In the genomic region with DNA sequence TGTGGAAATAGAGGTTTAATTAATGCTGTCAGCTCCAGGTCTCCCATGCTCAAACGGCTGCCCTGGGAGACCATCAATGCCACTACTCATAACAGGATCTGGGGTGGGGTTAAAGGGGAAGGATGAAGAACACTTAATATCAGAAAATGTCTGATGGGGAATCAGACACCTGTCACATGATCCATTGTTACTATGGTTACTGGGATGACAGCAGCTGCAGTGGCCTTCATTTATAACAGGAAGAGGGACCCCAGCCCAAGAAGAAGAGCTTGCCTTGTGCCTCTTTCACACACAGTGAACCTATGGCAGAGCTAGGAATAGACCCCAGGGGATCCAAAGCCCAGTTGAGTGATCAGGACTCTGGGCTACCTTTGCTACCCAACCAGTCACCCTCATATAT, we compare ENCODE assay signal across 23 cellular contexts. TPM values are rescaled to one million over a fixed set of nuclear protein-coding genes. Genes with fewer than 3 reads are reported as not detected.
DNase-seq lines count a peak whose midpoint lies in the region; ATAC-seq, FAIRE-seq and TF ChIP-seq lines count a peak whose summit lies in the region.
"Had no signal": no experiment of that assay in that cellular context is flagged by ENCODE, and none has a peak within 500 bp of the region (broad histone marks: within the 10 kb centered on the region; RNA-seq: fewer than 3 reads in every experiment).

No MANE protein-coding gene starts in this region.

- intact Hi-C loops in HepG2 (cut with micrococcal nuclease; ENCODE audit: unreplicated experiment) (no loop called here), right lobe of liver (cut with DNase I) (loop anchor here in 1 of 2 donors (10.0 kb wide), 1 partner anchor 354 kb away; no protein-coding TSS in a partner anchor)

- CTCF ChIA-PET in HepG2 (lab: Yijun Ruan, JAX; ENCODE audit: low intra/inter-chr PET ratio, low total read pairs) = no interaction called here

- no TSS peak for BruUV-seq in HepG2 (replicated peaks; lab: Mats Ljungman, UMichigan)

- H2AFZ ChIP-seq in HepG2 (ENCODE audit: low read length) = no peak overlapping the region
- H2AFZ ChIP-seq: GM23338 had no signal

- H3K9me3 Mint-ChIP-seq in brain = peaks cover 3 to 14% (median 8%) of the 10 kb centered on the region in 5 experiments
- H3K9me3 Mint-ChIP-seq in chondrocyte (ENCODE audit: low read depth) = peaks cover 7% of the 10 kb centered on the region
- H3K9me3 Mint-ChIP-seq: CD4-positive, alpha-beta T cell; GM23338 had no signal

- POLR2A ChIA-PET in HepG2 (lab: Yijun Ruan, JAX) = no interaction called here

- TF ChIP-seq EP300 in HepG2 (IDR thresholded peaks at IDR 0.05; ENCODE audit: low read depth in 2 of 2, low read length in 2 of 2) (no peak), HepG2 (CRISPR knock-in tag; IDR thresholded peaks at IDR 0.05; ENCODE audit: borderline replicate concordance) (no peak), tibial nerve (IDR thresholded peaks at IDR 0.05) (no peak)

- no peak for ATAC-seq in HepG2
- ATAC-seq in right lobe of liver = no peak
- ATAC-seq: GM23338 had no signal

- TF ChIP-seq POLR2A in HepG2 (IDR thresholded peaks at IDR 0.05; ENCODE audit: insufficient read depth in 1 of 2, low read depth in 2 of 2, low read length in 2 of 2) (no peak), right lobe of liver (IDR thresholded peaks at IDR 0.05) (no peak), tibial nerve (IDR thresholded peaks at IDR 0.05) (no peak)

- no peak for FAIRE-seq in HepG2 (lab: Jason Lieb, UNC)
- FAIRE-seq: G401.6, GM12892, RCC 7860 had no signal

- TF ChIP-seq CTCF in HepG2 (CRISPR knock-in tag; IDR thresholded peaks at IDR 0.05) (no peak), right lobe of liver (IDR thresholded peaks at IDR 0.05) (no peak), brain (conservative IDR thresholded peaks at IDR 0.05) (no peak), tibial nerve (IDR thresholded peaks at IDR 0.05) (no peak), chondrocyte (IDR thresholded peaks at IDR 0.05) (no peak), coronary artery (IDR thresholded peaks at IDR 0.05) (no peak)

- peak overlapping the region in 4 of 5 experiments; percentile 10 to 42 (median 12) for H3K4me3 Mint-ChIP-seq in brain
- H3K4me3 Mint-ChIP-seq in chondrocyte (ENCODE audit: unreplicated experiment) = no peak overlapping the region
- H3K4me3 Mint-ChIP-seq: CD4-positive, alpha-beta T cell; GM23338 had no signal

- no peaks in the 10 kb centered on the region for H4K20me1 ChIP-seq in HepG2 (ENCODE audit: insufficient read depth, low read length)
- H4K20me1 ChIP-seq: BLaER1 had no signal

- no peak overlapping the region for H3K4me3 ChIP-seq in HepG2 (replicated peaks in 1 of 3; ENCODE audit: insufficient read depth in 1 of 3, low read depth in 2 of 3, low read length in 3 of 3)
- H3K4me3 ChIP-seq in right lobe of liver = no peak overlapping the region
- no peak overlapping the region for H3K4me3 ChIP-seq in tibial nerve
- no peak overlapping the region for H3K4me3 ChIP-seq in coronary artery
- H3K4me3 ChIP-seq: BLaER1, GM23338, HAP-1, SJCRH30 had no signal

- no peaks in the 10 kb centered on the region for H3K36me3 ChIP-seq in HepG2 (replicated peaks in 1 of 2; ENCODE audit: control insufficient read depth in 1 of 2, insufficient read depth in 2 of 2, low read length in 2 of 2)
- H3K36me3 ChIP-seq in right lobe of liver = no peaks in the 10 kb centered on the region
- peaks cover 0 to 6% (median 0%) of the 10 kb centered on the region in 3 donors for H3K36me3 ChIP-seq in tibial nerve
- H3K36me3 ChIP-seq: BLaER1, HAP-1, SJCRH30 had no signal

- H3K4me2 ChIP-seq in HepG2 (ENCODE audit: low read depth, low read length) = no peak overlapping the region
- H3K4me2 ChIP-seq: BLaER1, GM23338 had no signal

- H3K27me3 ChIP-seq in HepG2 (ENCODE audit: control insufficient read depth in 1 of 2, insufficient read depth in 2 of 2, low read length in 2 of 2) = peaks cover 4 to 27% of the 10 kb centered on the region in 2 experiments; a peak in 4 of 5 replicates
- H3K27me3 ChIP-seq in right lobe of liver = peaks cover 0 to 4% of the 10 kb centered on the region in 2 donors
- peaks cover 0 to 86% of the 10 kb centered on the region in 2 donors for H3K27me3 ChIP-seq in tibial nerve

- H3K4me1 ChIP-seq in HepG2 (ENCODE audit: insufficient read depth, low read length) (no peaks in the 10 kb centered on the region), right lobe of liver (no peaks in the 10 kb centered on the region), tibial nerve (peaks cover 0 to 6% (median 0%) of the 10 kb centered on the region in 4 donors)
- H3K4me1 ChIP-seq: HAP-1, SJCRH30 had no signal

- no peaks in the 10 kb centered on the region for H3K79me2 ChIP-seq in HepG2 (ENCODE audit: insufficient read depth, low read length)

- H3K9me3 ChIP-seq in HepG2 (ENCODE audit: low read length) = no peaks in the 10 kb centered on the region
- H3K9me3 ChIP-seq in right lobe of liver = no peaks in the 10 kb centered on the region
- peaks cover 0 to 15% (median 0%) of the 10 kb centered on the region in 4 donors for H3K9me3 ChIP-seq in tibial nerve
- H3K9me3 ChIP-seq: HAP-1, SJCRH30 had no signal

- H3K27me3 Mint-ChIP-seq in brain (peaks cover 68% of the 10 kb centered on the region), chondrocyte (ENCODE audit: low read depth) (peaks cover 25% of the 10 kb centered on the region)

- H3K27ac ChIP-seq in HepG2 (ENCODE audit: extremely low read length, insufficient read depth, low read length) = no peak overlapping the region
- H3K27ac ChIP-seq in right lobe of liver = no peak overlapping the region
- H3K27ac ChIP-seq in tibial nerve = no peak overlapping the region
- H3K27ac ChIP-seq in coronary artery = no peak overlapping the region
- H3K27ac ChIP-seq: BLaER1, HL-60, SJCRH30 had no signal

- H3K36me3 Mint-ChIP-seq in brain = no peaks in the 10 kb centered on the region
- peaks cover 3% of the 10 kb centered on the region for H3K36me3 Mint-ChIP-seq in chondrocyte (ENCODE audit: low read depth)

- H3K27ac Mint-ChIP-seq in brain (peak overlapping the region; percentile 64 to 94 (median 79)), chondrocyte (ENCODE audit: unreplicated experiment) (no peak overlapping the region)
- H3K27ac Mint-ChIP-seq: CD4-positive, alpha-beta T cell; GM23338 had no signal

- no peak overlapping the region for H3K9ac ChIP-seq in HepG2 (ENCODE audit: insufficient read depth, low read depth, low read length)
- H3K9ac ChIP-seq: BLaER1 had no signal

- no peak for TF ChIP-seq RAD21 in HepG2 (CRISPR knock-in tag; IDR thresholded peaks at IDR 0.05)

- DNase-seq in HepG2 (ENCODE audit: low spot score) (no peak), right lobe of liver (no peak), NCI-H1436 treated with DMSO at 0.1 percent for 48 hours (lab: John Stamatoyannopoulos, UW) (peak; percentile 5), tibial nerve (ENCODE audit: low spot score in 2 of 2) (no peak), chondrocyte (ENCODE audit: low spot score) (no peak), coronary artery (ENCODE audit: low spot score) (no peak)
- DNase-seq: CD4-positive, alpha-beta T cell; KG1; NCI-H2081 treated with DMSO at 0.1 percent for 48 hours; NCI-H226; NCI-H510A treated with DMSO at 0.1 percent for 48 hours; NCI-H82; OCI-M1; SJCRH30; T-helper 1 cell had no signal

- in situ Hi-C loops in HepG2 (cut with HindIII; ENCODE audit: extremely low pct_ligation_motif_present, low pct_unique_long_range_greater_than_20kb) = no loop called here

- H3K4me1 Mint-ChIP-seq in brain (peaks cover 55% of the 10 kb centered on the region), chondrocyte (ENCODE audit: low read depth) (peaks cover 11% of the 10 kb centered on the region)

- 0% methylated on average over 1 of the region's 1 CpG for WGBS in HepG2 (ENCODE audit: low lambda C conversion rate)
- WGBS in right lobe of liver (ENCODE audit: insufficient coverage, low coverage, low lambda C conversion rate, missing lambda C conversion rate) = 10% methylated on average over 1 of the region's 1 CpG
- 21 to 40% methylated on average over 1 of the region's 1 CpG for WGBS in tibial nerve, 2 donors

TF ChIP-seq in HepG2, 621 proteins besides CTCF, POLR2A, EP300 and RAD21 (continues in another document):
- peak; percentile 18; the same call in 1 of the 2 replicates for TF ChIP-seq RFX1 (IDR thresholded peaks at IDR 0.05)

RNA-seq across cellular contexts. Expression of gene SYT13, which starts 2.3 kb away (rescaled TPM):
- 0.02 and 0.14 TPM in 2 replicates for total RNA-seq in HepG2 (2016; rRNA removed; fragmentation: Illumina TruSeq; extraction: Trizol)
- total RNA-seq in HepG2 (2016; cell fraction: cytosol; rRNA removed; fragmentation: Illumina TruSeq; extraction: Trizol; ENCODE audit: low read depth) = not detected in 2 replicates
- 0.09 and 0.10 TPM in 2 replicates for total RNA-seq in HepG2 (2016; cell fraction: insoluble cytoplasmic fraction; rRNA removed; fragmentation: Illumina TruSeq; extraction: Trizol)
- total RNA-seq in HepG2 (2016; cell fraction: membrane; rRNA removed; fragmentation: Illumina TruSeq; extraction: Trizol) = 0.06 and 0.07 TPM in 2 replicates
- 0.25 TPM in 1 of 2 replicates, not detected in the other for total RNA-seq in HepG2 (2016; cell fraction: nucleus; rRNA removed; fragmentation: Illumina TruSeq; extraction: Trizol)
- polyA plus RNA-seq in HepG2 (2011; rRNA removed) = 0.13 and 0.26 TPM in 2 replicates
- polyA plus RNA-seq in HepG2 (2011; cell fraction: cytosol; rRNA removed) = 0.12 and 0.13 TPM in 2 replicates
- polyA plus RNA-seq in HepG2 (2011; cell fraction: nucleus; rRNA removed) = 0.12 and 0.14 TPM in 2 replicates
- polyA plus RNA-seq in HepG2 (2012) = 0.09 TPM in 1 of 2 replicates, not detected in the other
- polyA plus RNA-seq in HepG2 (2016; cell fraction: cytosol; fragmentation: Illumina TruSeq; extraction: Trizol; ENCODE audit: low read depth) = 0.02 and 0.09 TPM in 2 replicates
- 0.11 and 0.19 TPM in 2 replicates for polyA plus RNA-seq in HepG2 (2016; cell fraction: insoluble cytoplasmic fraction; fragmentation: Illumina TruSeq; extraction: Trizol; ENCODE audit: low read depth)
- polyA plus RNA-seq in HepG2 (2016; cell fraction: membrane; fragmentation: Illumina TruSeq; extraction: Trizol; ENCODE audit: low read depth) = 0.03 and 0.13 TPM in 2 replicates
- 0.08 TPM in 1 of 2 replicates, not detected in the other for polyA plus RNA-seq in HepG2 (2016; cell fraction: nucleus; fragmentation: Illumina TruSeq; extraction: Trizol; ENCODE audit: insufficient read depth, low read depth)
- 0.28 and 0.60 TPM in 2 replicates for polyA minus RNA-seq in HepG2 (2011; rRNA and poly(A)+ RNA removed; ENCODE audit: low replicate concordance)
- 0.40 TPM in 1 of 2 replicates, not detected in the other for polyA minus RNA-seq in HepG2 (2011; cell fraction: cytosol; rRNA and poly(A)+ RNA removed)
- 0.12 and 0.13 TPM in 2 replicates for polyA minus RNA-seq in HepG2 (2011; cell fraction: nucleus; rRNA and poly(A)+ RNA removed)
- under 1 TPM in 5 of 6 experiments, not detected in 1; 0.12 to 0.63 (median 0.44) TPM for total RNA-seq in right lobe of liver
- 82.2 TPM for polyA plus RNA-seq in brain (ENCODE audit: insufficient read depth, low read depth, low replicate concordance)
- under 1 TPM in 2 of 4 donors, not detected in 2; 0.21 to 0.44 TPM for total RNA-seq in tibial nerve
- total RNA-seq in chondrocyte = 1.8 to 3.2 TPM (median 2.8 TPM) in 3 replicates
- total RNA-seq: CD4-positive, alpha-beta T cell; SJCRH30 had no signal
